ENCODE assay signal across 8 cellular contexts in genomic region chr15:74541494-74542191, GRCh38. TPM values are rescaled to one million over a fixed set of nuclear protein-coding genes. Genes with fewer than 3 reads are reported as not detected.
A peak's percentile ranks its signal among the peaks of the same experiment; 100 is the strongest.
DNase-seq lines count a peak whose midpoint lies in the region; ATAC-seq and TF ChIP-seq lines count a peak whose summit lies in the region.

No MANE protein-coding gene starts in this region.

- intact Hi-C loops in adrenal gland (cut with DNase I) = loop anchor here (5.0 to 10.0 kb wide), 2 partner anchors 73 to 79 kb away; partner anchors contain the start of genes CLK3 (in 1 of the 2) and UBL7 (in 1 of the 2)

- peak overlapping the region; percentile 88 to 98 (median 95) for H3K27ac Mint-ChIP-seq in immature natural killer cell

- no peak for DNase-seq in AG09309 (ENCODE audit: low read depth)
- DNase-seq in SW480 (ENCODE audit: low spot score) = peak; percentile 58
- DNase-seq in adrenal gland = peak; percentile 26 to 60 (median 42)
- DNase-seq in immature natural killer cell = peak; percentile 53 to 65 (median 62)
- peak; percentile 56 to 71 (median 70) for DNase-seq in stimulated activated CD4-positive, alpha-beta T cell treated with anti-CD3 and anti-CD28 coated beads, Interleukin-12 subunit alpha, Interleukin-12 subunit beta, amount 100 ng/mL, for 48 hours (ENCODE audit: low read depth in 2 of 3, low spot score in 1 of 3)
- no peak for DNase-seq in dedifferentiated amniotic fluid mesenchymal stem cell (ENCODE audit: extremely low spot score)

- H3K36me3 Mint-ChIP-seq in immature natural killer cell = peaks cover 0 to 3% (median 3%) of the 10 kb centered on the region in 3 donors

- no peak for TF ChIP-seq CTCF in AG09309 (IDR thresholded peaks at IDR 0.05; ENCODE audit: control insufficient read depth, insufficient read depth, low read depth, low read length, missing control alignments)
- no peak for TF ChIP-seq CTCF in adrenal gland (IDR thresholded peaks at IDR 0.05)

- H3K4me3 ChIP-seq in AG09309 (ENCODE audit: control insufficient read depth, low read depth, low read length) (peak overlapping the region; percentile 68), adrenal gland (peak overlapping the region; percentile 63 to 94 (median 77))

- peak overlapping the region in 3 of 5 donors; percentile 63 to 64 (median 64) for H3K27ac ChIP-seq in adrenal gland

- no peaks in the 10 kb centered on the region for H3K9me3 Mint-ChIP-seq in immature natural killer cell

- no peaks in the 10 kb centered on the region for H3K27me3 ChIP-seq in adrenal gland

- peak overlapping the region; percentile 93 to 99 (median 94) for H3K4me3 Mint-ChIP-seq in immature natural killer cell

- peaks cover 63 to 67% of the 10 kb centered on the region in 2 donors for H3K4me1 Mint-ChIP-seq in immature natural killer cell

- H3K36me3 ChIP-seq in adrenal gland (replicated peaks in 1 of 2) = no peaks in the 10 kb centered on the region

- no peaks in the 10 kb centered on the region for H3K9me3 ChIP-seq in adrenal gland (replicated peaks in 1 of 3)

- peaks cover 11 to 37% of the 10 kb centered on the region in 2 donors for H3K4me1 ChIP-seq in adrenal gland (replicated peaks in 1 of 2)

- ATAC-seq in GM19025 (IDR thresholded peaks at IDR 0.05; ENCODE audit: low read depth, unreplicated experiment) = peak; percentile 30
- peak; percentile 25 for ATAC-seq in HG03558 (IDR thresholded peaks at IDR 0.05; ENCODE audit: extremely low read depth, unreplicated experiment)

- WGBS in adrenal gland, 4 donors = 4 to 6% (median 5%) methylated on average over 21 of the region's 21 CpGs

- no peak for TF ChIP-seq POLR2A in adrenal gland (IDR thresholded peaks at IDR 0.05)

- peaks cover 9 to 13% (median 12%) of the 10 kb centered on the region in 3 donors for H3K27me3 Mint-ChIP-seq in immature natural killer cell (ENCODE audit: low read depth in 3 of 3)

RNA-seq across cellular contexts. Expression of gene ARID3B, which starts 0.6 kb away (rescaled TPM):
- 1 to 10 TPM; 1.0 to 7.1 (median 3.5) TPM for total RNA-seq in adrenal gland
- 1 to 10 TPM; 1.8 to 4.4 (median 2.6) TPM for polyA plus RNA-seq in adrenal gland
- 10 to 100 TPM in 1 of 3 donors, 1 to 10 TPM in 2; 3.2 to 17.3 (median 6.6) TPM for polyA plus RNA-seq in immature natural killer cell

Comparison
In these comparisons a context has a peak if more than half of its experiments do, and no peak if none do; other contexts are left out.
1. DNase-seq: peak in SW480 (single experiment), adrenal gland (7 of 7), immature natural killer cell (3 of 3) and stimulated activated CD4-positive, alpha-beta T cell treated with anti-CD3 and anti-CD28 coated beads, Interleukin-12 subunit alpha, Interleukin-12 subunit beta, amount 100 ng/mL, for 48 hours (3 of 3); none in AG09309 (single experiment) and dedifferentiated amniotic fluid mesenchymal stem cell (single experiment).